In genomic region chr4:141335166-141335565, GRCh38 we compare ENCODE assay signal across 1 cellular context.
TF ChIP-seq lines count a peak whose summit lies in the region.

No MANE protein-coding gene starts in this region.

TF ChIP-seq in IMR-90, 13 proteins besides CTCF, POLR2A, EP300 and RAD21 (continued from another document):
- TF ChIP-seq ELK1 (IDR thresholded peaks at IDR 0.05; ENCODE audit: borderline replicate concordance, low read depth, low read length) (no peak), MAZ (IDR thresholded peaks at IDR 0.05; ENCODE audit: borderline replicate concordance, low read depth, low read length) (no peak), RFX5 (IDR thresholded peaks at IDR 0.05; ENCODE audit: low read depth, low read length) (no peak), RCOR1 (IDR thresholded peaks at IDR 0.05; ENCODE audit: insufficient replicate concordance, low read length) (no peak), CHD1 (IDR thresholded peaks at IDR 0.05; ENCODE audit: low read depth, low read length) (no peak), FOS (IDR thresholded peaks at IDR 0.05; ENCODE audit: low read depth, low read length) (no peak), MXI1 (IDR thresholded peaks at IDR 0.05; ENCODE audit: borderline replicate concordance, low read depth, low read length) (no peak), NFE2L2 (IDR thresholded peaks at IDR 0.05; ENCODE audit: low read depth, low read length) (no peak), SMC3 (IDR thresholded peaks at IDR 0.05; ENCODE audit: low read depth, low read length) (no peak), BHLHE40 (IDR thresholded peaks at IDR 0.05; ENCODE audit: low read depth, low read length) (no peak), MAFK (IDR thresholded peaks at IDR 0.05; ENCODE audit: low read depth, low read length) (no peak)
